ENCODE assay signal across 25 cellular contexts in the genomic region with DNA sequence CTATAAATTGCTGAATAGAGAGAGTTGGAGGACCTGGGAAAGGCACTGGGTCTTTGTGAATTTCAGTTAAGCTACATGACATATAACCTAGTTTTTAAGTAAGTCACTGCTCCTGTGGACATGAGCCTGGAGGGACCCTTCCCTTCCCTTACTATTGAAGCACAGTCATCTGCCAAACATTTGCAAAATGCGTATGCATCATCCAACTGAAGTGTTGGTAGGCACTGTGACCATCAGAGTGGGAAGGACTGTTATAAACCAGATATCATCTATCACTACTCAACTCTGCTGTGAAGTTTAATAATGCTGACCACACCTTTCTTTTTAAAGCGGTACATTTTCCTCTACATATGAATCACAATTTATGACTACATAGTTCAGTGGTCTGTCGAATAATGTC. TPM values are rescaled to one million over a fixed set of nuclear protein-coding genes. Genes with fewer than 3 reads are reported as not detected.
"Had no signal": no experiment of that assay in that cellular context is flagged by ENCODE, and none has a peak within 500 bp of the region (broad histone marks: within the 10 kb centered on the region; RNA-seq: fewer than 3 reads in every experiment).

No MANE protein-coding gene starts in this region.

- H3K27ac ChIP-seq: gastroesophageal sphincter, heart left ventricle, suprapubic skin, VCaP had no signal

- H3K9me3 ChIP-seq: gastroesophageal sphincter, heart left ventricle, mucosa of descending colon, suprapubic skin had no signal

- H3K36me3 ChIP-seq: gastroesophageal sphincter, heart left ventricle, suprapubic skin had no signal

- DNase-seq: activated CD4-positive, alpha-beta T cell treated with anti-CD3 and anti-CD28 coated beads, Interleukin-2, amount 50 U/mL, for 1 hour; activated CD4-positive, CD25-positive, alpha-beta regulatory T cell treated with anti-CD3 and anti-CD28 coated beads, Interleukin-2, amount 50 U/mL, for 72 hours; activated CD8-positive, alpha-beta memory T cell treated with anti-CD3 and anti-CD28 coated beads for 24 hours; activated CD8-positive, alpha-beta memory T cell treated with anti-CD3 and anti-CD28 coated beads, Interleukin-2, amount 50 U/mL, for 48 hours; activated effector memory CD4-positive, alpha-beta T cell treated with Interleukin-2 at 50 U/mL for 16 hours; activated naive CD4-positive, alpha-beta T cell treated with anti-CD3 and anti-CD28 coated beads, Interleukin-2, amount 50 U/mL, for 16 hours; activated T-cell treated with anti-CD3 and anti-CD28 coated beads, Interleukin-2, amount 50 U/mL, for 48 hours; aorta; effector CD8-positive, alpha-beta T cell; heart left ventricle; immature natural killer cell; mucosa of descending colon; naive B cell; right cardiac atrium; small intestine; stimulated activated CD4-positive, alpha-beta T cell treated with anti-CD3 and anti-CD28 coated beads, Interleukin-15, amount 100 ng/mL, for 24 hours; stimulated activated CD4-positive, alpha-beta T cell treated with anti-CD3 and anti-CD28 coated beads, Interleukin-2, amount 100 ng/mL, for 48 hours; stimulated activated naive CD8-positive, alpha-beta T cell treated with anti-CD3 and anti-CD28 coated beads, Interleukin-15, amount 100 ng/mL, for 72 hours had no signal

- H3K4me3 ChIP-seq: gastroesophageal sphincter, heart left ventricle, mucosa of descending colon, suprapubic skin had no signal

- ATAC-seq: esophagus mucosa; gastroesophageal sphincter; heart left ventricle; mucosa of descending colon; right cardiac atrium; stimulated activated naive CD8-positive, alpha-beta T cell treated with anti-CD3 and anti-CD28 coated beads, Interleukin-15, amount 100 ng/mL, for 72 hours had no signal

- H3K4me1 ChIP-seq: gastroesophageal sphincter, heart left ventricle, suprapubic skin had no signal

- H3K27me3 ChIP-seq: gastroesophageal sphincter, suprapubic skin had no signal

RNA-seq across cellular contexts. Expression of gene GABRA3, which starts 5.2 kb away (rescaled TPM):
- total RNA-seq: aorta, gastroesophageal sphincter, heart left ventricle, omental fat pad, progenitor cell of endocrine pancreas had no signal
- polyA plus RNA-seq: aorta, heart left ventricle, immature natural killer cell, liver, right cardiac atrium had no signal
